7 cellular contexts compared by ENCODE assay signal in genomic region chr21:46459356-46460112, GRCh38. TPM values are rescaled to one million over a fixed set of nuclear protein-coding genes. Genes with fewer than 3 reads are reported as not detected.
DNase-seq lines count a peak whose midpoint lies in the region; TF ChIP-seq lines count a peak whose summit lies in the region.

No MANE protein-coding gene starts in this region.

- no peak overlapping the region for H2AK5ac ChIP-seq in H9 (ENCODE audit: insufficient read length, low read length)

- H3K4me3 Mint-ChIP-seq in H9 = peak overlapping the region; percentile 83 to 91

- peaks cover 8% of the 10 kb centered on the region for H3K23me2 ChIP-seq in H9 (ENCODE audit: insufficient read length, low read depth, low read length, poor library complexity, severe bottlenecking)

- H3K23ac ChIP-seq in H9 (ENCODE audit: insufficient read length, low read depth, low read length) = no peak overlapping the region

- H3K27me3 ChIP-seq in H9 (ENCODE audit: insufficient read depth, low read length) = no peaks in the 10 kb centered on the region
- H3K27me3 ChIP-seq in mammary epithelial cell (ENCODE audit: insufficient read depth, low read length) = no peaks in the 10 kb centered on the region

- H2AFZ ChIP-seq in H9 (ENCODE audit: low read length) (no peak overlapping the region), mammary epithelial cell (ENCODE audit: low read depth, low read length) (peak overlapping the region; percentile 88)

- no peaks in the 10 kb centered on the region for H3K27me3 Mint-ChIP-seq in H9 (ENCODE audit: low read depth)

- H3K14ac ChIP-seq in H9 (ENCODE audit: insufficient read depth, low read length) = no peak overlapping the region

- H2BK15ac ChIP-seq in H9 (ENCODE audit: low read depth, low read length) = no peak overlapping the region

- H2BK120ac ChIP-seq in H9 (ENCODE audit: low read depth, low read length, poor library complexity, severe bottlenecking) = no peak overlapping the region

- peaks cover 11 to 21% of the 10 kb centered on the region in 2 experiments for H3K4me1 Mint-ChIP-seq in H9

- no peak overlapping the region for H3K18ac ChIP-seq in H9 (ENCODE audit: insufficient read length, low read depth, low read length)

- peak overlapping the region in 1 of 3 experiments; percentile 85; a peak in 1 of 7 replicates for H3K27ac Mint-ChIP-seq in H9

- H3K4me2 ChIP-seq in H9 (ENCODE audit: insufficient read depth, insufficient read length, low read length) = peak overlapping the region; percentile 72
- peak overlapping the region; percentile 82 for H3K4me2 ChIP-seq in mammary epithelial cell (ENCODE audit: insufficient read depth, low read depth, low read length)

- H3K27ac ChIP-seq in H9 (ENCODE audit: insufficient read length, low read depth, low read length) = no peak overlapping the region
- peak overlapping the region; percentile 92 for H3K27ac ChIP-seq in RWPE1
- H3K27ac ChIP-seq in mammary epithelial cell (ENCODE audit: insufficient read depth, low read depth, low read length) = peak overlapping the region; percentile 42

- no peak overlapping the region for H3K4ac ChIP-seq in H9 (ENCODE audit: low read depth, low read length)

- H2BK5ac ChIP-seq in H9 (ENCODE audit: insufficient read length, low read length) = no peak overlapping the region

- no CpG with 5 or more reads among the region's 41 CpGs for WGBS in H9 (ENCODE audit: extremely low coverage, insufficient read length, low lambda C conversion rate)
- 4% methylated on average over 10 of the region's 41 CpGs for WGBS in mammary epithelial cell (ENCODE audit: low coverage, missing lambda C conversion rate)

- H4K8ac ChIP-seq in H9 (replicated peaks; ENCODE audit: insufficient read length, low read depth, low read length) = no peak overlapping the region

- peaks cover 3 to 33% (median 31%) of the 10 kb centered on the region in 3 experiments for H3K36me3 Mint-ChIP-seq in H9 (ENCODE audit: insufficient read depth in 1 of 3, low read depth in 3 of 3)

- H3K4me1 ChIP-seq in H9 (ENCODE audit: insufficient read depth, low read length) = no peaks in the 10 kb centered on the region
- H3K4me1 ChIP-seq in mammary epithelial cell (ENCODE audit: insufficient read depth, low read length) = peaks cover 33% of the 10 kb centered on the region

- no peak overlapping the region for H2BK12ac ChIP-seq in H9 (ENCODE audit: insufficient read length, low read depth, low read length)

- intact Hi-C loops in mammary epithelial cell (cut with micrococcal nuclease) = loop anchor here (2.0 to 5.0 kb wide), 3 partner anchors 47 to 317 kb away; a partner anchor contains a TSS

- H3K36me3 ChIP-seq in mammary epithelial cell (ENCODE audit: insufficient read depth, low read length) = peaks cover 10% of the 10 kb centered on the region

- H3K4me3 ChIP-seq in mammary epithelial cell (replicated peaks in 1 of 3; ENCODE audit: insufficient read depth in 1 of 3, low read depth in 2 of 3, low read length in 3 of 3) = peak overlapping the region; percentile 80 to 91 (median 84)

- DNase-seq in H9 (peak; percentile 48), RWPE1 (ENCODE audit: low spot score) (peak; percentile 26), mammary epithelial cell (peak; percentile 31), kidney tubule cell (ENCODE audit: low spot score) (peak; percentile 47), NCI-H510A (lab: John Stamatoyannopoulos, UW) (no peak)
- DNase-seq in stimulated activated CD4-positive, alpha-beta T cell treated with anti-CD3 and anti-CD28 coated beads, Interleukin-2, amount 100 ng/mL, for 24 hours = peak; percentile 20 to 27
- no peak for DNase-seq in effector CD8-positive, alpha-beta T cell (lab: John Stamatoyannopoulos, UW)

- H3K79me1 ChIP-seq in H9 (ENCODE audit: insufficient read depth, low read depth, low read length, poor library complexity, severe bottlenecking) = no peaks in the 10 kb centered on the region

- TF ChIP-seq CTCF in H9 (conservative IDR thresholded peaks at IDR 0.05) (no peak), RWPE1 (conservative IDR thresholded peaks at IDR 0.05; ENCODE audit: low read depth) (no peak), mammary epithelial cell (conservative IDR thresholded peaks at IDR 0.05 in 1 of 2, IDR thresholded peaks at IDR 0.05 in 1 of 2; ENCODE audit: extremely low read depth in 1 of 2, insufficient read depth in 1 of 2, low read depth in 1 of 2, low read length in 2 of 2) (no peak)

- H3K79me2 ChIP-seq in H9 (ENCODE audit: insufficient read depth, low read length) (no peaks in the 10 kb centered on the region; the same call in 1 of the 2 replicates), mammary epithelial cell (ENCODE audit: insufficient read depth, low read length) (peaks cover 77% of the 10 kb centered on the region)

- no peak overlapping the region for H3T11ph ChIP-seq in H9 (ENCODE audit: low read length)

- dilution Hi-C loops in mammary epithelial cell (cut with HindIII; ENCODE audit: low sequenced_read_pairs) = no loop called here

- H3K9me3 Mint-ChIP-seq in H9 = no peaks in the 10 kb centered on the region; a peak in 1 of 5 replicates

- H3K9me3 ChIP-seq in H9 (ENCODE audit: control insufficient read depth, low read depth, low read length) = no peaks in the 10 kb centered on the region
- H3K9me3 ChIP-seq in mammary epithelial cell (replicated peaks; ENCODE audit: insufficient read depth, low read length) = no peaks in the 10 kb centered on the region

- H4K20me1 ChIP-seq in H9 (ENCODE audit: control insufficient read depth, insufficient read depth, insufficient read length) (no peaks in the 10 kb centered on the region), mammary epithelial cell (ENCODE audit: insufficient read depth, low read length) (no peaks in the 10 kb centered on the region)

- H3K56ac ChIP-seq in H9 (ENCODE audit: insufficient read length, low read depth, low read length) = no peak overlapping the region

- in situ Hi-C loops in mammary epithelial cell (cut with MboI; ENCODE audit: low sequenced_read_pairs in 2 of 2) = no loop called here

- POLR2A ChIA-PET in RWPE1 (lab: Yijun Ruan, JAX; ENCODE audit: low non-redundant PET) = interaction anchor here (0.7 kb wide), 1 partner anchor 135 kb away, joined by 4 read pairs; no protein-coding TSS in a partner anchor

- H2BK20ac ChIP-seq in H9 (ENCODE audit: low read depth, low read length, poor library complexity, severe bottlenecking) = no peak overlapping the region

- CTCF ChIA-PET in RWPE1 (lab: Yijun Ruan, JAX) (interaction anchor here (0.7 kb wide), 1 partner anchor 53 kb away, joined by 3 read pairs; no protein-coding TSS in a partner anchor), mammary epithelial cell (lab: Charles Lee; ENCODE audit: low non-redundant PET) (no interaction called here)

- no peak overlapping the region for H4K5ac ChIP-seq in H9 (ENCODE audit: insufficient read length, low read depth, low read length)

- no peak overlapping the region for H4K91ac ChIP-seq in H9 (ENCODE audit: insufficient read length, low read depth, low read length)

- no TSS peak for BruUV-seq in mammary epithelial cell (replicated peaks; lab: Mats Ljungman, UMichigan)

- H3K9ac ChIP-seq in H9 (ENCODE audit: extremely low read depth, insufficient read length, low read length) (no peak overlapping the region), mammary epithelial cell (ENCODE audit: insufficient read depth, low read length) (peak overlapping the region; percentile 62)

RNA-seq across cellular contexts. Expression of gene DIP2A, which starts 0.8 kb away (rescaled TPM):
- total RNA-seq in H9 (2021) (23.0 and 25.2 TPM in 2 replicates), mammary epithelial cell (10 to 100 TPM; 49.5 to 51.3 TPM)
- 29.3 TPM for polyA plus RNA-seq in mammary epithelial cell
- 34.9 TPM for polyA minus RNA-seq in mammary epithelial cell

Comparison
In these comparisons a context has a peak if more than half of its experiments do, and no peak if none do; other contexts are left out.
1. DNase-seq: peak in H9 (single experiment), RWPE1 (single experiment), mammary epithelial cell (single experiment), kidney tubule cell (single experiment) and stimulated activated CD4-positive, alpha-beta T cell treated with anti-CD3 and anti-CD28 coated beads, Interleukin-2, amount 100 ng/mL, for 24 hours (2 of 2); none in effector CD8-positive, alpha-beta T cell (single experiment) and NCI-H510A (single experiment).